21 cellular contexts compared by ENCODE assay signal in genomic region chr9:19397845-19398244, GRCh38. TPM values are rescaled to one million over a fixed set of nuclear protein-coding genes. Genes with fewer than 3 reads are reported as not detected.
DNase-seq lines count a peak whose midpoint lies in the region; ATAC-seq and TF ChIP-seq lines count a peak whose summit lies in the region.
"Had no signal": no experiment of that assay in that cellular context is flagged by ENCODE, and none has a peak within 500 bp of the region (broad histone marks: within the 10 kb centered on the region; RNA-seq: fewer than 3 reads in every experiment).

No MANE protein-coding gene starts in this region.

- no peaks in the 10 kb centered on the region for H3F3A ChIP-seq in MM.1S (ENCODE audit: insufficient read depth, low read length)

- H3K4me3 ChIP-seq in left lung (no peak overlapping the region), stomach (no peak overlapping the region), MM.1S (ENCODE audit: low read length) (no peak overlapping the region)
- no peak overlapping the region for H3K4me3 ChIP-seq in CD8-positive, alpha-beta memory T cell (ENCODE audit: low read length)
- H3K4me3 ChIP-seq: BLaER1 had no signal

- H3K4me3 Mint-ChIP-seq in T-helper 17 cell, result no peak overlapping the region
- H3K4me3 Mint-ChIP-seq in CD8-positive, alpha-beta memory T cell, result no peak overlapping the region
- H3K4me3 Mint-ChIP-seq: CD4-positive, alpha-beta T cell had no signal

- H3K27ac ChIP-seq in left lung, result no peak overlapping the region
- peak overlapping the region; percentile 71 to 89 (median 77) for H3K27ac ChIP-seq in stomach
- no peak overlapping the region for H3K27ac ChIP-seq in CD8-positive, alpha-beta memory T cell (ENCODE audit: low read depth, low read length)
- no peak overlapping the region for H3K27ac ChIP-seq in MM.1S (ENCODE audit: low read length)
- H3K27ac ChIP-seq: BLaER1 had no signal

- no peaks in the 10 kb centered on the region for H3K27me3 Mint-ChIP-seq in T-helper 17 cell
- H3K27me3 Mint-ChIP-seq in CD8-positive, alpha-beta memory T cell, result no peaks in the 10 kb centered on the region
- H3K27me3 Mint-ChIP-seq: CD4-positive, alpha-beta T cell had no signal

- CTCF ChIA-PET in CD8-positive, alpha-beta memory T cell (lab: Charles Lee), result interaction anchor here (1.0 kb wide), 1 partner anchor 18 kb away, joined by 3 read pairs; the partner anchor contains the start of gene RPS6

- POLR2A ChIA-PET in CD8-positive, alpha-beta memory T cell (lab: Charles Lee), result no interaction called here

- H3K36me3 ChIP-seq in left lung (no peaks in the 10 kb centered on the region), stomach (no peaks in the 10 kb centered on the region), MM.1S (replicated peaks; ENCODE audit: insufficient read depth, low read length) (no peaks in the 10 kb centered on the region)
- H3K36me3 ChIP-seq in CD8-positive, alpha-beta memory T cell (ENCODE audit: insufficient read depth, low read length), result no peaks in the 10 kb centered on the region
- H3K36me3 ChIP-seq: BLaER1 had no signal

- intact Hi-C loops in left lung (cut with DNase I), result no loop called here
- intact Hi-C loops in stomach (cut with DNase I; ENCODE audit: low total_unique reads), result no loop called here

- no peaks in the 10 kb centered on the region for H3K9me2 ChIP-seq in MM.1S (replicated peaks; ENCODE audit: insufficient read depth, low read length)

- H3K79me2 ChIP-seq in MM.1S (ENCODE audit: low read length), result no peaks in the 10 kb centered on the region

- H4K20me1 ChIP-seq in MM.1S (ENCODE audit: insufficient read depth, low read length), result no peaks in the 10 kb centered on the region
- H4K20me1 ChIP-seq: BLaER1 had no signal

- peak overlapping the region; percentile 54 for H3K27ac Mint-ChIP-seq in T-helper 17 cell
- H3K27ac Mint-ChIP-seq in CD8-positive, alpha-beta memory T cell, result peak overlapping the region in 1 of 8 donors; percentile 30
- H3K27ac Mint-ChIP-seq: CD4-positive, alpha-beta T cell had no signal

- no peak for ATAC-seq in T-helper 17 cell
- peak; percentile 77 for ATAC-seq in left lung
- no peak for ATAC-seq in GM21515 (IDR thresholded peaks at IDR 0.05; ENCODE audit: unreplicated experiment)
- ATAC-seq: Right ventricle myocardium inferior had no signal

- no peaks in the 10 kb centered on the region for H3K36me3 Mint-ChIP-seq in T-helper 17 cell (ENCODE audit: low read depth)
- H3K36me3 Mint-ChIP-seq in CD8-positive, alpha-beta memory T cell, result no peaks in the 10 kb centered on the region

- H3K27me3 ChIP-seq in left lung, result no peaks in the 10 kb centered on the region
- no peaks in the 10 kb centered on the region for H3K27me3 ChIP-seq in stomach
- no peaks in the 10 kb centered on the region for H3K27me3 ChIP-seq in CD8-positive, alpha-beta memory T cell (ENCODE audit: insufficient read depth, low read length, poor library complexity, severe bottlenecking)
- H3K27me3 ChIP-seq in MM.1S (replicated peaks; ENCODE audit: insufficient read depth, low read length), result no peaks in the 10 kb centered on the region
- H3K27me3 ChIP-seq: BLaER1 had no signal

- TF ChIP-seq CTCF in left lung (IDR thresholded peaks at IDR 0.05) (no peak), stomach (IDR thresholded peaks at IDR 0.05) (no peak), MM.1S (IDR thresholded peaks at IDR 0.05; ENCODE audit: low read length) (no peak)

- DNase-seq in HT-29 (ENCODE audit: low spot score), result peak; percentile 68
- DNase-seq in T-helper 17 cell, result no peak
- no peak for DNase-seq in left lung
- DNase-seq in stomach, result peak; percentile 67
- no peak for DNase-seq in CD8-positive, alpha-beta memory T cell
- no peak for DNase-seq in MM.1S
- DNase-seq in SK-N-DZ (ENCODE audit: low spot score), result no peak
- DNase-seq: Caco-2; CD4-positive, alpha-beta T cell; KBM-7; NCI-H1092; NCI-H1436; NCI-H2029 treated with DMSO at 0.1 percent for 48 hours; NCI-H226; NCI-H510A treated with DMSO at 0.1 percent for 48 hours; NCI-H82; OCI-M1; SW 1271 had no signal

- TF ChIP-seq EP300 in stomach (IDR thresholded peaks at IDR 0.05), result no peak

- no peak overlapping the region for H3K9ac ChIP-seq in MM.1S (ENCODE audit: low read length)
- H3K9ac ChIP-seq: BLaER1 had no signal

- H3K4me1 ChIP-seq in left lung (no peaks in the 10 kb centered on the region), stomach (no peaks in the 10 kb centered on the region), MM.1S (ENCODE audit: low read length) (no peaks in the 10 kb centered on the region)
- H3K4me1 ChIP-seq in CD8-positive, alpha-beta memory T cell (ENCODE audit: insufficient read depth, low read length), result no peaks in the 10 kb centered on the region
- H3K4me1 ChIP-seq: Caco-2 had no signal

- 21 to 60% (median 31%) methylated on average over 1 of the region's 1 CpG for WGBS in stomach, 5 donors

- peaks cover 0 to 2% (median 0%) of the 10 kb centered on the region in 5 donors for H3K9me3 Mint-ChIP-seq in CD8-positive, alpha-beta memory T cell
- H3K9me3 Mint-ChIP-seq: CD4-positive, alpha-beta T cell had no signal

- no peak for TF ChIP-seq POLR2A in stomach (IDR thresholded peaks at IDR 0.05)

- peaks cover 7% of the 10 kb centered on the region for H3K4me1 Mint-ChIP-seq in T-helper 17 cell
- no peaks in the 10 kb centered on the region for H3K4me1 Mint-ChIP-seq in CD8-positive, alpha-beta memory T cell

- H3K9me3 ChIP-seq in T-helper 17 cell (ENCODE audit: control insufficient read depth, low read length, poor library complexity, severe bottlenecking) (no peaks in the 10 kb centered on the region), left lung (peaks cover 0 to 1% of the 10 kb centered on the region in 2 donors), stomach (no peaks in the 10 kb centered on the region), MM.1S (replicated peaks; ENCODE audit: insufficient read depth, low read length) (no peaks in the 10 kb centered on the region)
- H3K9me3 ChIP-seq in CD8-positive, alpha-beta memory T cell (ENCODE audit: low read length), result no peaks in the 10 kb centered on the region

- H3K4me2 ChIP-seq in MM.1S (ENCODE audit: low read depth, low read length), result no peak overlapping the region
- H3K4me2 ChIP-seq: BLaER1 had no signal

- H2AFZ ChIP-seq in MM.1S (ENCODE audit: low read length), result no peak overlapping the region

RNA-seq across cellular contexts. Expression of gene ACER2, which starts 11.0 kb away (rescaled TPM):
- total RNA-seq in HT-29 (2014; rRNA removed; shearing (Covaris generic)), result 1.9 and 3.0 TPM in 2 replicates
- total RNA-seq in T-helper 17 cell (1 to 10 TPM; 1.8 to 7.8 TPM), left lung (1 to 10 TPM; 3.5 to 8.1 TPM), stomach (10 to 100 TPM in 4 of 5 donors, not detected in 1; 20.5 to 54.3 (median 37.8) TPM)
- 1 to 10 TPM in 2 of 3 donors, under 1 TPM in 1; 0.23 to 7.8 (median 4.5) TPM for polyA plus RNA-seq in stomach
- total RNA-seq in CD8-positive, alpha-beta memory T cell, result 1 to 10 TPM; 2.7 to 3.0 TPM
- polyA plus RNA-seq in CD8-positive, alpha-beta memory T cell, result 0.38 TPM
- 0.65 and 0.96 TPM in 2 replicates for polyA plus RNA-seq in SK-N-DZ (2014; cell fraction: cytosol; rRNA removed)
- 0.79 and 1.6 TPM in 2 replicates for polyA plus RNA-seq in SK-N-DZ (2014; cell fraction: nucleus; rRNA removed)

RNA-seq across cellular contexts. Expression of gene RPS6, which starts 17.8 kb away (rescaled TPM):
- 1,425 and 1,723 TPM in 2 replicates for total RNA-seq in HT-29 (2014; rRNA removed; shearing (Covaris generic))
- total RNA-seq in T-helper 17 cell, result 1,000 to 10,000 TPM; 3,083 to 3,236 TPM
- total RNA-seq in left lung, result 1,000 to 10,000 TPM; 1,719 to 1,881 TPM
- 1,000 to 10,000 TPM in 4 of 5 donors, 100 to 1,000 TPM in 1; 925 to 2,164 (median 1,405) TPM for total RNA-seq in stomach
- 1,000 to 10,000 TPM; 3,881 to 4,884 (median 4,624) TPM for polyA plus RNA-seq in stomach
- 1,000 to 10,000 TPM; 3,093 to 3,096 TPM for total RNA-seq in CD8-positive, alpha-beta memory T cell
- 2,743 TPM for polyA plus RNA-seq in CD8-positive, alpha-beta memory T cell
- 1,251 and 1,297 TPM in 2 replicates for polyA plus RNA-seq in SK-N-DZ (2014; cell fraction: cytosol; rRNA removed)
- polyA plus RNA-seq in SK-N-DZ (2014; cell fraction: nucleus; rRNA removed), result 1,000 and 1,088 TPM in 2 replicates

Comparison
In these comparisons a context has a peak if more than half of its experiments do, and no peak if none do; other contexts are left out.
1. DNase-seq: peak in HT-29 (single experiment) and stomach (single experiment); none in T-helper 17 cell (0 of 3), left lung (0 of 2), CD8-positive, alpha-beta memory T cell (0 of 5), MM.1S (single experiment) and SK-N-DZ (single experiment).
2. H3K27ac ChIP-seq: peak in stomach (5 of 5); none in left lung (0 of 2), CD8-positive, alpha-beta memory T cell (single experiment) and MM.1S (single experiment).